17 cellular contexts compared by ENCODE assay signal in genomic region chr21:15430577-15430976, GRCh38.
"Had no signal": no experiment of that assay in that cellular context is flagged by ENCODE, and none has a peak within 500 bp of the region (broad histone marks: within the 10 kb centered on the region; RNA-seq: fewer than 3 reads in every experiment).

No MANE protein-coding gene starts in this region.

- H3K27ac ChIP-seq: body of pancreas, gastroesophageal sphincter, spleen, tibial nerve had no signal

- H3K27me3 Mint-ChIP-seq: activated B cell treated with CpG ODN at 0.5 μM for 24 hours; activated CD4-positive, alpha-beta T cell treated with anti-CD3 and anti-CD28 coated beads, Interleukin-2, amount 10 ng/mL, durations not matched to agents 7 days and 5 days; activated naive CD4-positive, alpha-beta T cell treated with anti-CD3 and anti-CD28 coated beads, Interleukin-2, amount 50 U/mL, for 24 hours; stimulated activated memory B cell treated with anti-CD40 and anti-IgM and Interleukin-4, amounts not matched to agents 10 μg/mL and 1 μg/mL and 100 μg/mL, for 72 hours had no signal

- FAIRE-seq: keratinocyte had no signal

- H3K4me1 ChIP-seq: body of pancreas, gastroesophageal sphincter, spleen, tibial nerve had no signal

- H3K36me3 ChIP-seq: gastroesophageal sphincter, spleen, tibial nerve had no signal

- H3K4me3 ChIP-seq: body of pancreas, gastroesophageal sphincter, spleen, tibial nerve had no signal

- H3K4me1 Mint-ChIP-seq: activated B cell treated with CpG ODN at 0.5 μM for 24 hours; activated CD4-positive, alpha-beta T cell treated with anti-CD3 and anti-CD28 coated beads, Interleukin-2, amount 10 ng/mL, durations not matched to agents 7 days and 5 days; stimulated activated memory B cell treated with anti-CD40 and anti-IgM and Interleukin-4, amounts not matched to agents 10 μg/mL and 1 μg/mL and 100 μg/mL, for 72 hours had no signal

- H3K36me3 Mint-ChIP-seq: activated naive CD4-positive, alpha-beta T cell treated with anti-CD3 and anti-CD28 coated beads, Interleukin-2, amount 50 U/mL, for 24 hours; stimulated activated memory B cell treated with anti-CD40 and anti-IgM and Interleukin-4, amounts not matched to agents 10 μg/mL and 1 μg/mL and 100 μg/mL, for 72 hours had no signal

- H3K27me3 ChIP-seq: body of pancreas, gastroesophageal sphincter, spleen, tibial nerve had no signal

- H3K9me3 ChIP-seq: body of pancreas, gastroesophageal sphincter, tibial nerve had no signal

- DNase-seq: activated B cell treated with CpG ODN at 0.5 μM for 24 hours; activated CD4-positive, alpha-beta T cell treated with anti-CD3 and anti-CD28 coated beads, Interleukin-2, amount 10 ng/mL, durations not matched to agents 7 days and 5 days; activated T-cell treated with anti-CD3 and anti-CD28 coated beads for 4 hours; body of pancreas; cerebellar nuclear complex; erythroblast; spleen; stimulated activated CD4-positive, alpha-beta T cell treated with anti-CD3 and anti-CD28 coated beads, Interleukin-1b, Interleukin-23, amount 100 ng/mL, for 48 hours had no signal

- ATAC-seq: body of pancreas; SK-N-SH treated with all-trans-retinoic acid at 6 μM for 48 hours; stimulated activated memory B cell treated with anti-CD40 and anti-IgM and Interleukin-4, amounts not matched to agents 10 μg/mL and 1 μg/mL and 100 μg/mL, for 72 hours had no signal

- H3K4me3 Mint-ChIP-seq: activated B cell treated with CpG ODN at 0.5 μM for 24 hours; activated CD4-positive, alpha-beta T cell treated with anti-CD3 and anti-CD28 coated beads, Interleukin-2, amount 10 ng/mL, durations not matched to agents 7 days and 5 days; activated naive CD4-positive, alpha-beta T cell treated with anti-CD3 and anti-CD28 coated beads, Interleukin-2, amount 50 U/mL, for 24 hours; endodermal cell; stimulated activated memory B cell treated with anti-CD40 and anti-IgM and Interleukin-4, amounts not matched to agents 10 μg/mL and 1 μg/mL and 100 μg/mL, for 72 hours; T-helper 1 cell treated with Interleukin-12 subunit alpha and Interleukin-12 subunit beta and Interleukin-4 antibody, amounts not matched to agents 30 μg/mL and 1 μg/mL, for 36 hours had no signal

- H3K27ac Mint-ChIP-seq: activated B cell treated with CpG ODN at 0.5 μM for 24 hours; activated CD4-positive, alpha-beta T cell treated with anti-CD3 and anti-CD28 coated beads, Interleukin-2, amount 10 ng/mL, durations not matched to agents 7 days and 5 days; activated naive CD4-positive, alpha-beta T cell treated with anti-CD3 and anti-CD28 coated beads, Interleukin-2, amount 50 U/mL, for 24 hours; activated T-helper 2 cell treated with anti-CD3 and anti-CD28 coated beads, Interferon-gamma antibody, Interleukin-2, Interleukin-4, amounts not matched to agents 10 μg/mL and 5 μg/mL and 100 μg/mL, durations not matched to agents 14 hours and 24 hours and 36 hours; endodermal cell; stimulated activated memory B cell treated with anti-CD40 and anti-IgM and Interleukin-4, amounts not matched to agents 10 μg/mL and 1 μg/mL and 100 μg/mL, for 72 hours; T-helper 1 cell treated with Interleukin-12 subunit alpha and Interleukin-12 subunit beta and Interleukin-4 antibody, amounts not matched to agents 30 μg/mL and 1 μg/mL, for 36 hours had no signal
